In the genomic region with DNA sequence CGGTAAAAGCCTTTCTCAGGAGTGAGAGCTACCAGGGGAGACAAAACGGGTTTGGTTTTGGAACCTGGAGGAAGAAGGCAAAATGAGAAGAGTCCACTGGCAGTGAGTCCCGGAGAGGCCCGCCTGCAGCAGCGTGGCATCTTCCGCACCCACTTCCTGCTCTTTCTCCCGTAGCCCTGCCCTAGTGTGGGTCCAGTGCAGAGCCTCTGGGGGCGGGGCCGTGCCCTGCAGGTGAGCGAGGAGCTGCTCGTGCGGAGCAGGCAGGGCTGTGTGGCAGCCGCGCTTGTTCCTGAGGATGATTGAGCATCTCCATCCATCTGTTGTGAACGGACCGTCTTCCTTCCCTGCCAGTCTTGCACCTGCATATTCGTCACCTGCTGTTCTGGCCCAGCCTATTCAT, we compare ENCODE assay signal across 20 cellular contexts.
DNase-seq lines count a peak whose midpoint lies in the region; ATAC-seq, FAIRE-seq and TF ChIP-seq lines count a peak whose summit lies in the region.
"Had no signal": no experiment of that assay in that cellular context is flagged by ENCODE, and none has a peak within 500 bp of the region (broad histone marks: within the 10 kb centered on the region; RNA-seq: fewer than 3 reads in every experiment).

No MANE protein-coding gene starts in this region.

- no peaks in the 10 kb centered on the region for H3K9me1 ChIP-seq in K562 (ENCODE audit: control insufficient read depth, insufficient read depth, low read length)

- H3K79me2 ChIP-seq in K562 (ENCODE audit: control insufficient read depth, insufficient read depth, low read length) = 0 out of 3 replicates have a peak, but pooled peaks cover 5% of the 10 kb centered on the region

- no peak for ATAC-seq in K562
- ATAC-seq in upper lobe of right lung = peak; percentile 34
- ATAC-seq: activated CD4-positive, alpha-beta T cell treated with anti-CD3 and anti-CD28 coated beads for 36 hours; HepG2; T-cell had no signal

- H4K20me1 ChIP-seq in K562 (replicated peaks; ENCODE audit: control insufficient read depth, insufficient read depth, low read length) = peaks cover 3% of the 10 kb centered on the region; the same call in 1 of the 2 replicates

- H3K27me3 ChIP-seq in cardiac muscle cell = no peaks in the 10 kb centered on the region
- H3K27me3 ChIP-seq in K562 (ENCODE audit: control insufficient read depth in 2 of 2, insufficient read depth in 2 of 2, low read length in 2 of 2) = no peaks in the 10 kb centered on the region
- H3K27me3 ChIP-seq in upper lobe of right lung = no peaks in the 10 kb centered on the region
- H3K27me3 ChIP-seq: BLaER1, colonic mucosa, hepatocyte, right atrium auricular region had no signal

- in situ Hi-C loops in K562 (cut with MboI) = no loop called here

- TF ChIP-seq CTCF in cardiac muscle cell (IDR thresholded peaks at IDR 0.05; ENCODE audit: low read depth, low read length) = no peak
- no peak for TF ChIP-seq CTCF in K562 (IDR thresholded peaks at IDR 0.05 in 2 of 3, conservative IDR thresholded peaks at IDR 0.05 in 1 of 3; ENCODE audit: insufficient read depth in 2 of 3, low read depth in 1 of 3, low read length in 3 of 3)
- no peak for TF ChIP-seq CTCF in kidney (IDR thresholded peaks at IDR 0.05; ENCODE audit: borderline replicate concordance, extremely low read depth, insufficient read depth)
- TF ChIP-seq CTCF in upper lobe of right lung (IDR thresholded peaks at IDR 0.05) = no peak

- H3K27ac ChIP-seq in cardiac muscle cell = peak overlapping the region; percentile 57
- no peak overlapping the region for H3K27ac ChIP-seq in K562 (ENCODE audit: extremely low read depth, low read depth, low read length)
- H3K27ac ChIP-seq in kidney (ENCODE audit: low read depth in 2 of 2, low read length in 2 of 2) = peak overlapping the region; percentile 24 to 25
- H3K27ac ChIP-seq in upper lobe of right lung = peak overlapping the region; percentile 13
- H3K27ac ChIP-seq: BLaER1, colonic mucosa, hepatocyte had no signal

- POLR2A ChIA-PET in K562 (lab: Yijun Ruan, JAX) = interaction anchor here (0.8 to 1.1 kb wide), 2 partner anchors 9 to 28 kb away, joined by 3 read pairs; no protein-coding TSS in a partner anchor

- H3K36me3 ChIP-seq in cardiac muscle cell = peaks cover 4% of the 10 kb centered on the region
- H3K36me3 ChIP-seq in K562 (ENCODE audit: control insufficient read depth, insufficient read depth, low read length) = peaks cover 48% of the 10 kb centered on the region
- H3K36me3 ChIP-seq in kidney (ENCODE audit: control insufficient read depth in 1 of 2, insufficient read depth in 2 of 2, low read length in 2 of 2) = peaks cover 0 to 4% of the 10 kb centered on the region in 2 donors
- peaks cover 13% of the 10 kb centered on the region for H3K36me3 ChIP-seq in upper lobe of right lung
- H3K36me3 ChIP-seq: colonic mucosa, right atrium auricular region had no signal

- H3K4me1 ChIP-seq in cardiac muscle cell (ENCODE audit: low read depth) (peaks cover 31% of the 10 kb centered on the region), K562 (replicated peaks in 1 of 2; ENCODE audit: control insufficient read depth in 2 of 2, insufficient read depth in 2 of 2, low read length in 2 of 2) (peaks cover 8 to 12% of the 10 kb centered on the region in 2 experiments; a peak in 4 of 5 replicates), kidney (ENCODE audit: control insufficient read depth in 1 of 2, insufficient read depth in 1 of 2, low read depth in 1 of 2, low read length in 2 of 2) (peaks cover 0 to 4% of the 10 kb centered on the region in 2 donors), upper lobe of right lung (no peaks in the 10 kb centered on the region)
- H3K4me1 ChIP-seq: BLaER1, colonic mucosa had no signal

- H2AFZ ChIP-seq in K562 (ENCODE audit: low read depth, low read length) = no peak overlapping the region
- H2AFZ ChIP-seq: hepatocyte had no signal

- FAIRE-seq in K562 (lab: Jason Lieb, UNC) = no peak
- FAIRE-seq in kidney (lab: Jason Lieb, UNC) = no peak
- no peak for FAIRE-seq in urothelium cell line (lab: Jason Lieb, UNC)
- FAIRE-seq: HepG2, keratinocyte had no signal

- H3K4me2 ChIP-seq in K562 (ENCODE audit: insufficient read depth, low read length) = no peak overlapping the region
- H3K4me2 ChIP-seq: BLaER1, hepatocyte had no signal

- DNase-seq in cardiac muscle cell (ENCODE audit: low read depth in 1 of 2, low spot score in 1 of 2) (no peak), cardiac septum (ENCODE audit: low spot score) (no peak), K562 (ENCODE audit: extremely low read depth in 1 of 4, low spot score in 3 of 4) (no peak), kidney (no peak), upper lobe of right lung (no peak), urothelium cell line (ENCODE audit: low spot score) (no peak), NCI-H345 (lab: John Stamatoyannopoulos, UW) (no peak), SW480 (ENCODE audit: low spot score) (no peak)
- DNase-seq: activated CD4-positive, alpha-beta T cell treated with anti-CD3 and anti-CD28 coated beads for 36 hours; colonic mucosa; NCI-H1930; NCI-H526 treated with DMSO at 0.1 percent for 48 hours; occipital lobe; stimulated activated CD4-positive, alpha-beta T cell treated with anti-CD3 and anti-CD28 coated beads, Interleukin-12 subunit alpha, Interleukin-12 subunit beta, amount 100 ng/mL, for 4 hours; T-cell had no signal

- no peak for TF ChIP-seq POLR2A in K562 (conservative IDR thresholded peaks at IDR 0.05)

- no peak for TF ChIP-seq EP300 in K562 (IDR thresholded peaks at IDR 0.05; ENCODE audit: low read length)

- CTCF ChIA-PET in K562 (lab: Yijun Ruan, JAX; ENCODE audit: low intra/inter-chr PET ratio) = no interaction called here

- H3K4me3 ChIP-seq in cardiac muscle cell (no peak overlapping the region), K562 (no peak overlapping the region), kidney (ENCODE audit: low read length in 2 of 2) (no peak overlapping the region), upper lobe of right lung (no peak overlapping the region)
- H3K4me3 ChIP-seq: BLaER1, colonic mucosa, hepatocyte, right atrium auricular region had no signal

- 91% methylated on average over 17 of the region's 17 CpGs for WGBS in K562 (ENCODE audit: insufficient coverage, low coverage, missing lambda C conversion rate)

- H3K9ac ChIP-seq in K562 (ENCODE audit: insufficient read depth in 1 of 2, low read depth in 2 of 2, low read length in 2 of 2) = no peak overlapping the region
- no peak overlapping the region for H3K9ac ChIP-seq in kidney (ENCODE audit: low read length in 2 of 2)
- H3K9ac ChIP-seq: BLaER1 had no signal

- intact Hi-C loops in cardiac septum (cut with DNase I) = no loop called here
- intact Hi-C loops in K562 (cut with micrococcal nuclease) = no loop called here
- intact Hi-C loops in kidney (cut with DNase I) = no loop called here
- intact Hi-C loops in upper lobe of right lung (cut with DNase I) = no loop called here

- no peaks in the 10 kb centered on the region for H3K9me3 ChIP-seq in cardiac muscle cell (ENCODE audit: low read depth)
- no peaks in the 10 kb centered on the region for H3K9me3 ChIP-seq in K562 (replicated peaks; ENCODE audit: control insufficient read depth, insufficient read depth, low read depth, low read length)
- H3K9me3 ChIP-seq in kidney (ENCODE audit: control insufficient read depth in 1 of 2, low read length in 2 of 2) = no peaks in the 10 kb centered on the region
- no peaks in the 10 kb centered on the region for H3K9me3 ChIP-seq in upper lobe of right lung
- H3K9me3 ChIP-seq: BLaER1, colonic mucosa, right atrium auricular region had no signal

- no TSS peak for BruUV-seq in K562 (replicated peaks; lab: Mats Ljungman, UMichigan)

- no peak for TF ChIP-seq RAD21 in K562 (CRISPR knock-in tag; conservative IDR thresholded peaks at IDR 0.05 in 1 of 2, IDR thresholded peaks at IDR 0.05 in 1 of 2)

TF ChIP-seq in K562, 482 proteins besides CTCF, POLR2A, EP300 and RAD21:
- TF ChIP-seq LEF1 (IDR thresholded peaks at IDR 0.05) (no peak), TEAD4 (IDR thresholded peaks at IDR 0.05; ENCODE audit: low read length) (no peak), TEAD4 (CRISPR knock-in tag; IDR thresholded peaks at IDR 0.05; ENCODE audit: borderline replicate concordance) (0 out of 2 replicates have a peak, but pooled peaks have one; percentile 33)
- TF ChIP-seq, protein P1, sequence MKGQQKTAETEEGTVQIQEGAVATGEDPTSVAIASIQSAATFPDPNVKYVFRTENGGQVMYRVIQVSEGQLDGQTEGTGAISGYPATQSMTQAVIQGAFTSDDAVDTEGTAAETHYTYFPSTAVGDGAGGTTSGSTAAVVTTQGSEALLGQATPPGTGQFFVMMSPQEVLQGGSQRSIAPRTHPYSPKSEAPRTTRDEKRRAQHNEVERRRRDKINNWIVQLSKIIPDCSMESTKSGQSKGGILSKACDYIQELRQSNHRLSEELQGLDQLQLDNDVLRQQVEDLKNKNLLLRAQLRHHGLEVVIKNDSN (CRISPR knock-in tag; IDR thresholded peaks at IDR 0.05) = 0 out of 2 replicates have a peak, but pooled peaks have one; percentile 5
- TF ChIP-seq, protein P2, sequence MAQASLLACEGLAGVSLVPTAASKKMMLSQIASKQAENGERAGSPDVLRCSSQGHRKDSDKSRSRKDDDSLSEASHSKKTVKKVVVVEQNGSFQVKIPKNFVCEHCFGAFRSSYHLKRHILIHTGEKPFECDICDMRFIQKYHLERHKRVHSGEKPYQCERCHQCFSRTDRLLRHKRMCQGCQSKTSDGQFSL (CRISPR knock-in tag; IDR thresholded peaks at IDR 0.05) = no peak
- TF ChIP-seq, protein P2 (tag; IDR thresholded peaks at IDR 0.05) = no peak
- TF ChIP-seq, protein P3, sequence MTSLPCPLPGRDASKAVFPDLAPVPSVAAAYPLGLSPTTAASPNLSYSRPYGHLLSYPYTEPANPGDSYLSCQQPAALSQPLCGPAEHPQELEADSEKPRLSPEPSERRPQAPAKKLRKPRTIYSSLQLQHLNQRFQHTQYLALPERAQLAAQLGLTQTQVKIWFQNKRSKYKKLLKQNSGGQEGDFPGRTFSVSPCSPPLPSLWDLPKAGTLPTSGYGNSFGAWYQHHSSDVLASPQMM (CRISPR knock-in tag; IDR thresholded peaks at IDR 0.05) = no peak
